15 cellular contexts compared by ENCODE assay signal in genomic region chr3:96931491-96931890, GRCh38.
"Had no signal": no experiment of that assay in that cellular context is flagged by ENCODE, and none has a peak within 500 bp of the region (broad histone marks: within the 10 kb centered on the region; RNA-seq: fewer than 3 reads in every experiment).

No MANE protein-coding gene starts in this region.

- H3K4me1 Mint-ChIP-seq: activated naive CD4-positive, alpha-beta T cell treated with anti-CD3 and anti-CD28 coated beads, Interleukin-2, amount 10 ng/mL, durations not matched to agents 7 days and 5 days; nephron had no signal

- H3K36me3 ChIP-seq: colonic mucosa, heart left ventricle, sigmoid colon had no signal

- H3K27ac ChIP-seq: colonic mucosa, heart left ventricle, sigmoid colon had no signal

- DNase-seq: activated CD4-positive, alpha-beta T cell treated with anti-CD3 and anti-CD28 coated beads, Interleukin-2, amount 50 U/mL, for 1 hour; activated CD4-positive, CD25-positive, alpha-beta regulatory T cell; activated naive CD4-positive, alpha-beta T cell treated with anti-CD3 and anti-CD28 coated beads, Interleukin-2, amount 10 ng/mL, durations not matched to agents 7 days and 5 days; activated T-cell treated with anti-CD3 and anti-CD28 coated beads for 4 hours; caudate nucleus; colonic mucosa; foreskin melanocyte; heart left ventricle; left ventricle myocardium superior; mesenchymal stem cell; sigmoid colon; stimulated activated CD4-positive, alpha-beta T cell treated with anti-CD3 and anti-CD28 coated beads, Interleukin-12 subunit alpha, Interleukin-12 subunit beta, amount 100 ng/mL, for 4 hours; stimulated activated naive CD4-positive, alpha-beta T cell treated with Interleukin-2 at 50 U/mL for 16 hours had no signal

- H3K4me1 ChIP-seq: colonic mucosa, heart left ventricle, sigmoid colon had no signal

- H3K4me3 Mint-ChIP-seq: activated naive CD4-positive, alpha-beta T cell treated with anti-CD3 and anti-CD28 coated beads, Interleukin-2, amount 10 ng/mL, durations not matched to agents 7 days and 5 days; nephron had no signal

- H3K27ac Mint-ChIP-seq: activated naive CD4-positive, alpha-beta T cell treated with anti-CD3 and anti-CD28 coated beads, Interleukin-2, amount 10 ng/mL, durations not matched to agents 7 days and 5 days; activated T-helper 2 cell treated with anti-CD3 and anti-CD28 coated beads, Interferon-gamma antibody, Interleukin-2, Interleukin-4, amounts not matched to agents 10 μg/mL and 5 μg/mL and 100 μg/mL, durations not matched to agents 14 hours and 24 hours and 36 hours; nephron had no signal

- H3K9me3 ChIP-seq: colonic mucosa had no signal

- H3K27me3 ChIP-seq: colonic mucosa, heart left ventricle, sigmoid colon had no signal

- H3K36me3 Mint-ChIP-seq: activated naive CD4-positive, alpha-beta T cell treated with anti-CD3 and anti-CD28 coated beads, Interleukin-2, amount 10 ng/mL, durations not matched to agents 7 days and 5 days had no signal

- H3K4me3 ChIP-seq: colonic mucosa, heart left ventricle, sigmoid colon had no signal

- H3K27me3 Mint-ChIP-seq: activated naive CD4-positive, alpha-beta T cell treated with anti-CD3 and anti-CD28 coated beads, Interleukin-2, amount 10 ng/mL, durations not matched to agents 7 days and 5 days had no signal
